8 cellular contexts compared by ENCODE assay signal in genomic region chr21:46153259-46154154, GRCh38. TPM values are rescaled to one million over a fixed set of nuclear protein-coding genes. Genes with fewer than 3 reads are reported as not detected.
DNase-seq lines count a peak whose midpoint lies in the region; ATAC-seq and TF ChIP-seq lines count a peak whose summit lies in the region.

No MANE protein-coding gene starts in this region.

- no peak overlapping the region for H3K4me3 Mint-ChIP-seq in CD4-positive, alpha-beta T cell
- no peak overlapping the region for H3K4me3 Mint-ChIP-seq in endodermal cell

- CTCF ChIA-PET in CD4-positive, alpha-beta T cell (lab: Charles Lee): interaction anchor here (1.1 to 1.7 kb wide), 2 partner anchors 10 to 21 kb away, joined by 3 to 9 read pairs; no protein-coding TSS in a partner anchor

- peak overlapping the region in 1 of 2 experiments; percentile 91 for H3K4ac ChIP-seq in mesenchymal stem cell (ENCODE audit: low read depth in 1 of 2, low read length in 2 of 2)

- H3K23ac ChIP-seq in mesenchymal stem cell (ENCODE audit: low read length in 2 of 2): no peak overlapping the region

- no peaks in the 10 kb centered on the region for H3K9me3 ChIP-seq in CD4-positive, alpha-beta T cell (ENCODE audit: control insufficient read depth, low read length)
- H3K9me3 ChIP-seq in endodermal cell (ENCODE audit: control insufficient read depth, low read length): no peaks in the 10 kb centered on the region
- no peaks in the 10 kb centered on the region for H3K9me3 ChIP-seq in mesenchymal stem cell (ENCODE audit: control insufficient read depth, low read length)
- H3K9me3 ChIP-seq in stomach: no peaks in the 10 kb centered on the region

- H3K36me3 ChIP-seq in endodermal cell (ENCODE audit: control insufficient read depth, insufficient read depth, low read length) (no peaks in the 10 kb centered on the region), mesenchymal stem cell (ENCODE audit: control insufficient read depth in 1 of 2, insufficient read depth in 2 of 2, low read depth in 1 of 2, low read length in 2 of 2) (peaks cover 4 to 16% of the 10 kb centered on the region in 2 experiments), stomach (peaks cover 0 to 6% (median 0%) of the 10 kb centered on the region in 4 donors)

- intact Hi-C loops in CD4-positive, alpha-beta T cell (cut with DNase I, micrococcal nuclease): no loop called here
- intact Hi-C loops in stomach (cut with DNase I; ENCODE audit: low total_unique reads): no loop called here

- peak overlapping the region in 1 of 2 experiments; percentile 18 for H2BK12ac ChIP-seq in mesenchymal stem cell (ENCODE audit: low read length in 2 of 2)

- H3K4me3 ChIP-seq in endodermal cell (ENCODE audit: low read length): no peak overlapping the region
- peak overlapping the region in 1 of 2 experiments; percentile 65 for H3K4me3 ChIP-seq in mesenchymal stem cell (ENCODE audit: insufficient read depth in 1 of 2, low read depth in 1 of 2, low read length in 2 of 2)
- H3K4me3 ChIP-seq in stomach: peak overlapping the region; percentile 27 to 34 (median 30)

- TF ChIP-seq POLR2A in stomach (IDR thresholded peaks at IDR 0.05): no peak

- H3K27ac Mint-ChIP-seq in CD4-positive, alpha-beta T cell: no peak overlapping the region
- H3K27ac Mint-ChIP-seq in endodermal cell: no peak overlapping the region

- POLR2A ChIA-PET in CD4-positive, alpha-beta T cell (lab: Charles Lee): no interaction called here

- peak overlapping the region; percentile 97 for H4K8ac ChIP-seq in mesenchymal stem cell (ENCODE audit: low read length)

- peak overlapping the region; percentile 78 for H4K91ac ChIP-seq in mesenchymal stem cell (ENCODE audit: low read length)

- WGBS in endodermal cell (ENCODE audit: insufficient coverage in 1 of 2, insufficient read length in 1 of 2), 2 experiments: 59 to 61% methylated on average over 9 to 30 of the region's 31 CpGs
- 51% methylated on average over 27 of the region's 31 CpGs for WGBS in mesenchymal stem cell
- 18 to 32% (median 28%) methylated on average over 19 to 31 of the region's 31 CpGs for whole genome bisulfite sequencing in stomach, 5 donors

- no peak overlapping the region for H3K9ac ChIP-seq in endodermal cell (ENCODE audit: extremely low read depth, low read length, poor library complexity, severe bottlenecking)
- H3K9ac ChIP-seq in mesenchymal stem cell (ENCODE audit: low read length): peak overlapping the region; percentile 83

- H2AFZ ChIP-seq in mesenchymal stem cell (ENCODE audit: low read depth, low read length): no peak overlapping the region

- TF ChIP-seq EP300 in Ishikawa (IDR thresholded peaks at IDR 0.05; ENCODE audit: borderline replicate concordance) (no peak), stomach (IDR thresholded peaks at IDR 0.05) (no peak)

- DNase-seq in CD4-positive, alpha-beta T cell: peak in 5 of 10 experiments; percentile 26 to 65 (median 36)
- peak; percentile 94 for DNase-seq in endodermal cell
- peak; percentile 43 for DNase-seq in mesenchymal stem cell
- peak; percentile 58 for DNase-seq in stomach
- no peak for DNase-seq in activated gamma-delta T cell (lab: John Stamatoyannopoulos, UW)
- no peak for DNase-seq in NCI-H2081 (lab: John Stamatoyannopoulos, UW)

- no peak for ATAC-seq in CD4-positive, alpha-beta T cell (ENCODE audit: poor library complexity)
- ATAC-seq in activated CD4-positive, CD25-positive, alpha-beta regulatory T cell treated with anti-CD3 and anti-CD28 coated beads, Interleukin-2, amount 50 U/mL, for 24 hours: peak; percentile 42 to 53

- peak overlapping the region; percentile 52 for H2BK120ac ChIP-seq in mesenchymal stem cell (ENCODE audit: low read depth, low read length)

- no peaks in the 10 kb centered on the region for H3K9me3 Mint-ChIP-seq in CD4-positive, alpha-beta T cell
- H3K9me3 Mint-ChIP-seq in endodermal cell: no peaks in the 10 kb centered on the region

- H3K36me3 Mint-ChIP-seq in CD4-positive, alpha-beta T cell (ENCODE audit: low read depth): no peaks in the 10 kb centered on the region
- no peaks in the 10 kb centered on the region for H3K36me3 Mint-ChIP-seq in endodermal cell (ENCODE audit: low read depth)

- peak; percentile 44 for TF ChIP-seq CTCF in CD4-positive, alpha-beta T cell (IDR thresholded peaks at IDR 0.05)
- TF ChIP-seq CTCF in endodermal cell (conservative IDR thresholded peaks at IDR 0.05) (peak; percentile 95), stomach (IDR thresholded peaks at IDR 0.05) (peak in 5 of 7 experiments; percentile 13 to 60 (median 57))

- H3K27ac ChIP-seq in CD4-positive, alpha-beta T cell (ENCODE audit: low read depth, low read length): no peak overlapping the region
- peak overlapping the region; percentile 21 for H3K27ac ChIP-seq in endodermal cell (ENCODE audit: low read depth, low read length)
- H3K27ac ChIP-seq in mesenchymal stem cell (ENCODE audit: low read length, poor library complexity, severe bottlenecking): no peak overlapping the region
- H3K27ac ChIP-seq in stomach: peak overlapping the region in 2 of 5 donors; percentile 27 to 49

- H2BK15ac ChIP-seq in mesenchymal stem cell (ENCODE audit: low read depth, poor library complexity, severe bottlenecking): no peak overlapping the region

- H3K4me1 ChIP-seq in endodermal cell (ENCODE audit: control insufficient read depth, insufficient read depth, low read length) (peaks cover 9% of the 10 kb centered on the region), mesenchymal stem cell (ENCODE audit: control insufficient read depth, insufficient read depth, low read depth, low read length) (peaks cover 25% of the 10 kb centered on the region), stomach (peaks cover 6 to 14% (median 12%) of the 10 kb centered on the region in 4 donors)

- peak overlapping the region; percentile 6 for H2AK5ac ChIP-seq in mesenchymal stem cell (ENCODE audit: low read length, severe bottlenecking)

- TF ChIP-seq RAD21 in Ishikawa (IDR thresholded peaks at IDR 0.05; ENCODE audit: low read depth): peak; percentile 62

- H3K4me2 ChIP-seq in mesenchymal stem cell (ENCODE audit: low read length, poor library complexity, severe bottlenecking): peak overlapping the region; percentile 6

- no peak overlapping the region for H2BK5ac ChIP-seq in mesenchymal stem cell (ENCODE audit: low read depth, low read length, poor library complexity, severe bottlenecking)

- peak overlapping the region in 1 of 2 experiments; percentile 9 for H3K14ac ChIP-seq in mesenchymal stem cell (ENCODE audit: low read length in 2 of 2)

- peak overlapping the region; percentile 40 to 88 for H3K18ac ChIP-seq in mesenchymal stem cell (ENCODE audit: low read depth in 1 of 2, low read length in 2 of 2)

- no peaks in the 10 kb centered on the region for H3K27me3 ChIP-seq in CD4-positive, alpha-beta T cell (ENCODE audit: control insufficient read depth, insufficient read depth, low read length)
- no peaks in the 10 kb centered on the region for H3K27me3 ChIP-seq in endodermal cell (ENCODE audit: control insufficient read depth, insufficient read depth, low read length, poor library complexity, severe bottlenecking)
- peaks cover 0 to 16% of the 10 kb centered on the region in 2 experiments for H3K27me3 ChIP-seq in mesenchymal stem cell (ENCODE audit: control insufficient read depth in 1 of 2, insufficient read depth in 1 of 2, low read length in 2 of 2)
- peaks cover 0 to 18% (median 0%) of the 10 kb centered on the region in 3 donors for H3K27me3 ChIP-seq in stomach

- no peaks in the 10 kb centered on the region for H3K79me1 ChIP-seq in mesenchymal stem cell (replicated peaks; ENCODE audit: low read length, poor library complexity, severe bottlenecking)

- H3K4me1 Mint-ChIP-seq in CD4-positive, alpha-beta T cell (ENCODE audit: low read depth): no peaks in the 10 kb centered on the region
- peaks cover 3% of the 10 kb centered on the region for H3K4me1 Mint-ChIP-seq in endodermal cell

- H3K27me3 Mint-ChIP-seq in CD4-positive, alpha-beta T cell: no peaks in the 10 kb centered on the region
- no peaks in the 10 kb centered on the region for H3K27me3 Mint-ChIP-seq in endodermal cell (ENCODE audit: insufficient read depth)

TF ChIP-seq in Ishikawa, 13 proteins besides CTCF, POLR2A, EP300 and RAD21 (continues in another document):
- TF ChIP-seq CEBPB (IDR thresholded peaks at IDR 0.05) (no peak), CREB1 (IDR thresholded peaks at IDR 0.05; ENCODE audit: low read depth) (no peak), EGR1 (IDR thresholded peaks at IDR 0.05) (no peak), ZBTB7A (IDR thresholded peaks at IDR 0.05; ENCODE audit: low read depth) (0 out of 2 replicates have a peak, but pooled peaks have one; percentile 78)
- TF ChIP-seq, protein P1, sequence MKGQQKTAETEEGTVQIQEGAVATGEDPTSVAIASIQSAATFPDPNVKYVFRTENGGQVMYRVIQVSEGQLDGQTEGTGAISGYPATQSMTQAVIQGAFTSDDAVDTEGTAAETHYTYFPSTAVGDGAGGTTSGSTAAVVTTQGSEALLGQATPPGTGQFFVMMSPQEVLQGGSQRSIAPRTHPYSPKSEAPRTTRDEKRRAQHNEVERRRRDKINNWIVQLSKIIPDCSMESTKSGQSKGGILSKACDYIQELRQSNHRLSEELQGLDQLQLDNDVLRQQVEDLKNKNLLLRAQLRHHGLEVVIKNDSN (IDR thresholded peaks at IDR 0.05): no peak
- TF ChIP-seq, protein P2, sequence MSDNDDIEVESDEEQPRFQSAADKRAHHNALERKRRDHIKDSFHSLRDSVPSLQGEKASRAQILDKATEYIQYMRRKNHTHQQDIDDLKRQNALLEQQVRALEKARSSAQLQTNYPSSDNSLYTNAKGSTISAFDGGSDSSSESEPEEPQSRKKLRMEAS (IDR thresholded peaks at IDR 0.05): no peak

RNA-seq across cellular contexts. Expression of gene FTCD, which starts 1.9 kb away (rescaled TPM):
- total RNA-seq in CD4-positive, alpha-beta T cell: under 1 TPM; 0.17 to 0.44 TPM
- total RNA-seq in endodermal cell (1 to 10 TPM; 3.5 to 4.6 TPM), stomach (1 to 10 TPM in 2 of 5 donors, not detected in 3; 1.3 to 6.7 TPM)
- 3.0 TPM for polyA plus RNA-seq in endodermal cell (2013, experiment 1 of 2)
- 1.0 TPM for polyA plus RNA-seq in endodermal cell (2013, experiment 2 of 2)
- polyA plus RNA-seq in mesenchymal stem cell (2013, experiment 1 of 2): 1.5 TPM
- 1.8 TPM for polyA plus RNA-seq in mesenchymal stem cell (2013, experiment 2 of 2)
- polyA plus RNA-seq in stomach: 1 to 10 TPM in 1 of 3 donors, under 1 TPM in 2; 0.25 to 2.4 (median 0.53) TPM

RNA-seq across cellular contexts. Expression of gene SPATC1L, which starts 30.8 kb away (rescaled TPM):
- total RNA-seq in CD4-positive, alpha-beta T cell: 1 to 10 TPM; 2.8 to 3.0 TPM
- total RNA-seq in endodermal cell: 10 to 100 TPM; 29.5 to 31.9 TPM
- polyA plus RNA-seq in endodermal cell (2013, experiment 1 of 2): 32.1 TPM
- 33.4 TPM for polyA plus RNA-seq in endodermal cell (2013, experiment 2 of 2)
- polyA plus RNA-seq in mesenchymal stem cell (2013, experiment 1 of 2): 39.1 TPM
- polyA plus RNA-seq in mesenchymal stem cell (2013, experiment 2 of 2): 40.8 TPM
- 10 to 100 TPM in 2 of 5 donors, 1 to 10 TPM in 1, under 1 TPM in 1, not detected in 1; 0.72 to 26.4 (median 8.0) TPM for total RNA-seq in stomach
- polyA plus RNA-seq in stomach: 10 to 100 TPM in 2 of 3 donors, 1 to 10 TPM in 1; 7.0 to 14.2 (median 13.7) TPM

RNA-seq across cellular contexts. Expression of gene COL6A2, which starts 55.6 kb away (rescaled TPM):
- total RNA-seq in CD4-positive, alpha-beta T cell: 10 to 100 TPM; 24.1 to 26.4 TPM
- total RNA-seq in endodermal cell (100 to 1,000 TPM; 259 to 377 TPM), stomach (1,000 to 10,000 TPM in 1 of 5 donors, 100 to 1,000 TPM in 4; 351 to 3,737 (median 491) TPM)
- 117 TPM for polyA plus RNA-seq in endodermal cell (2013, experiment 1 of 2)
- 114 TPM for polyA plus RNA-seq in endodermal cell (2013, experiment 2 of 2)
- polyA plus RNA-seq in mesenchymal stem cell (2013, experiment 1 of 2): 1,409 TPM
- 1,389 TPM for polyA plus RNA-seq in mesenchymal stem cell (2013, experiment 2 of 2)
- 100 to 1,000 TPM in 2 of 3 donors, 10 to 100 TPM in 1; 79.3 to 246 (median 113) TPM for polyA plus RNA-seq in stomach

Comparison
In these comparisons a context has a peak if more than half of its experiments do, and no peak if none do; other contexts are left out.
1. DNase-seq: peak in endodermal cell (single experiment), mesenchymal stem cell (single experiment) and stomach (single experiment); none in activated gamma-delta T cell (single experiment) and NCI-H2081 (0 of 2).
2. CTCF ChIP-seq: peak in every context shown above with its lines; median percentile 95 in endodermal cell; 57 in stomach; 44 in CD4-positive, alpha-beta T cell.
3. RNA of gene COL6A2, which starts 55.6 kb away (total RNA-seq): 351 to 3,737 TPM in stomach and 259 to 377 TPM in endodermal cell; 24.1 to 26.4 TPM in CD4-positive, alpha-beta T cell; every median in the first group is over 4 times any median in the second.